Comparison of ENCODE assay signal across 1 cellular context in genomic region chr1:244150071-244150470, GRCh38.
TF ChIP-seq lines count a peak whose summit lies in the region.

No MANE protein-coding gene starts in this region.

TF ChIP-seq in GM23338, 12 proteins besides CTCF, POLR2A, EP300 and RAD21 (continued from another document):
- TF ChIP-seq REST (IDR thresholded peaks at IDR 0.05; ENCODE audit: unreplicated experiment) (no peak), POLR2AphosphoS5 (IDR thresholded peaks at IDR 0.05; ENCODE audit: low read depth) (no peak), EZH2phosphoT487 (IDR thresholded peaks at IDR 0.05; ENCODE audit: unreplicated experiment) (no peak), EZH2 (IDR thresholded peaks at IDR 0.05; ENCODE audit: low read depth, unreplicated experiment) (no peak), ETS1 (IDR thresholded peaks at IDR 0.05) (no peak), STAT1 (IDR thresholded peaks at IDR 0.05; ENCODE audit: unreplicated experiment) (no peak), ZNF462 (CRISPR knock-in tag; IDR thresholded peaks at IDR 0.05) (no peak), ZNF114 (CRISPR knock-in tag; IDR thresholded peaks at IDR 0.05) (no peak)
TF ChIP-seq in GM23338: peak in this region for 0.
